Comparison of ENCODE assay signal across 23 cellular contexts in genomic region chr17:61503961-61504360, GRCh38. TPM values are rescaled to one million over a fixed set of nuclear protein-coding genes. Genes with fewer than 3 reads are reported as not detected.
"Had no signal": no experiment of that assay in that cellular context is flagged by ENCODE, and none has a peak within 500 bp of the region (broad histone marks: within the 10 kb centered on the region; RNA-seq: fewer than 3 reads in every experiment).

No MANE protein-coding gene starts in this region.

- H3K4me1 ChIP-seq: foreskin keratinocyte, left ventricle myocardium inferior, lower lobe of right lung, neural progenitor cell, upper lobe of right lung had no signal

- H3K9me3 ChIP-seq: lower lobe of right lung, pancreas, tibial artery, upper lobe of right lung had no signal

- H3K36me3 ChIP-seq: left ventricle myocardium inferior, lower lobe of right lung, neural progenitor cell, pancreas, tibial artery, upper lobe of right lung had no signal

- H3K27ac ChIP-seq: coronary artery, foreskin keratinocyte, left ventricle myocardium inferior, lower lobe of right lung, neural progenitor cell, pancreas, tibial artery, upper lobe of right lung had no signal

- ATAC-seq: foreskin keratinocyte; left cardiac atrium; lower lobe of right lung; natural killer cell treated with Interleukin-12 subunit alpha and Interleukin-12 subunit beta and Interleukin-15 and Interleukin-18, amount 100 ng/mL, for 72 hours; pancreas; right cardiac atrium; stimulated activated memory B cell treated with anti-CD40 and anti-IgM and Interleukin-4, amounts not matched to agents 10 μg/mL and 1 μg/mL and 100 μg/mL, for 72 hours; upper lobe of right lung had no signal

- DNase-seq: effector CD4-positive, alpha-beta T cell; endodermal cell; erythroblast; kidney; left cardiac atrium; left ventricle myocardium inferior; lower lobe of right lung; midbrain; nucleus accumbens; pancreas; right cardiac atrium; stimulated activated CD4-positive, alpha-beta T cell treated with anti-CD3 and anti-CD28 coated beads, Interleukin-4, amount 100 ng/mL, for 1 hour; tibial artery; upper lobe of right lung had no signal

- H3K4me3 ChIP-seq: coronary artery, left ventricle myocardium inferior, lower lobe of right lung, neural progenitor cell, pancreas, tibial artery, upper lobe of right lung had no signal

- H3K27me3 ChIP-seq: neural progenitor cell, pancreas, tibial artery, upper lobe of right lung had no signal

RNA-seq across cellular contexts. Expression of gene TBX4, which starts 51.7 kb away (rescaled TPM):
- total RNA-seq: dermis microvascular lymphatic vessel endothelial cell; endodermal cell; endothelial cell of umbilical vein; foreskin keratinocyte; kidney; left cardiac atrium; left ventricle myocardium inferior; natural killer cell treated with Interleukin-12 subunit alpha and Interleukin-12 subunit beta and Interleukin-15 and Interleukin-18, amount 100 ng/mL, for 72 hours; pancreas; progenitor cell of endocrine pancreas; right cardiac atrium; temporal lobe had no signal
- polyA plus RNA-seq: endothelial cell of umbilical vein, pancreas had no signal
